In the genomic region with DNA sequence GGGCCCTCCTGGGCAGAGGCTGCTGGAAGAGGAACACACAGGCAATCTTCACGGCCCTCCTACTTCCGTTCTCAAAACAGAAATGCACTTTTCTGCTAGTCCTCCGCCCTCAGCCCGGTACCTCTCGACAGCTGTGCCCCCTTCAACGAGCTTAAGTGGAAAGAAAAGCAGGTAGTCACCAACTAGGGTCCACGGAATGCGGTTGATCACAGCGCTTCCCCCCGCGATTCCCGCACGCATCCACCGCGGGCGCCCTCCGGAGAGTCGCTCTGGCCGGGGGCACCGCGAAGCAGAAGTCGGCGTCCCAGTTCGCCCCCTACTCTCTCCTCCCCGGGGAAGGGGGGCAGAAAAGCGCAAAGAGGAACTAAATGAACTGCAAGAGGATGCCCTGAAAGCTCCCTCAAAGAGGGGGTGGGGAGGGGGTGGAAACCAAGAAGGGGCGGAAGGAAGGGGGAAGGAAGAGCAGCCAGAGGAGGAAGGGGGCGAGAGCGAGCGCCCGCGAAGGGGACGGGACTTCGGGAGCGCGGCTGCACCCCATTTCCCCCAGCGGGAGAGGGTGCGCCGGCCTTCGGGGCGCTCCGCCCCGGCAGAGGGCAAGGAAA, we compare ENCODE assay signal across 1 cellular context.
TF ChIP-seq lines count a peak whose summit lies in the region.

No MANE protein-coding gene starts in this region.

TF ChIP-seq in K562, 482 proteins besides CTCF, POLR2A, EP300 and RAD21 (continued from another document and continues in another):
- TF ChIP-seq, protein P1, sequence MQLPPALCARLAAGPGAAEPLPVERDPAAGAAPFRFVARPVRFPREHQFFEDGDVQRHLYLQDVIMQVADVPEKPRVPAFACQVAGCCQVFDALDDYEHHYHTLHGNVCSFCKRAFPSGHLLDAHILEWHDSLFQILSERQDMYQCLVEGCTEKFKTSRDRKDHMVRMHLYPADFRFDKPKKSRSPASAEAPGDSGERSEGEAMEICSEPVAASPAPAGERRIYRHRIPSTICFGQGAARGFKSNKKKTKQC (CRISPR knock-in tag; IDR thresholded peaks at IDR 0.05) = 0 out of 2 replicates have a peak, but pooled peaks have one; percentile 33
- TF ChIP-seq, protein P2, sequence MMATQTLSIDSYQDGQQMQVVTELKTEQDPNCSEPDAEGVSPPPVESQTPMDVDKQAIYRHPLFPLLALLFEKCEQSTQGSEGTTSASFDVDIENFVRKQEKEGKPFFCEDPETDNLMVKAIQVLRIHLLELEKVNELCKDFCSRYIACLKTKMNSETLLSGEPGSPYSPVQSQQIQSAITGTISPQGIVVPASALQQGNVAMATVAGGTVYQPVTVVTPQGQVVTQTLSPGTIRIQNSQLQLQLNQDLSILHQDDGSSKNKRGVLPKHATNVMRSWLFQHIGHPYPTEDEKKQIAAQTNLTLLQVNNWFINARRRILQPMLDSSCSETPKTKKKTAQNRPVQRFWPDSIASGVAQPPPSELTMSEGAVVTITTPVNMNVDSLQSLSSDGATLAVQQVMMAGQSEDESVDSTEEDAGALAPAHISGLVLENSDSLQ (IDR thresholded peaks at IDR 0.05) = no peak
- TF ChIP-seq ZNF146 (CRISPR knock-in tag; IDR thresholded peaks at IDR 0.05; ENCODE audit: unreplicated experiment) (no peak), GATAD2A (IDR thresholded peaks at IDR 0.05) (0 out of 2 replicates have a peak, but pooled peaks have one; percentile 32), ZNF507 (tag; conservative IDR thresholded peaks at IDR 0.05) (no peak), NCOA4 (IDR thresholded peaks at IDR 0.05; ENCODE audit: partially characterized antibody) (no peak), C11orf30 (IDR thresholded peaks at IDR 0.05; ENCODE audit: low read depth) (no peak), MTA2 (IDR thresholded peaks at IDR 0.05; ENCODE audit: low read depth) (no peak), YY1 (IDR thresholded peaks at IDR 0.05; ENCODE audit: borderline replicate concordance in 1 of 3, control insufficient read depth in 1 of 3, extremely low read depth in 1 of 3, insufficient read depth in 3 of 3, insufficient read length in 1 of 3, insufficient replicate concordance in 2 of 3, low read depth in 1 of 3, low read length in 2 of 3) (no peak), SAP30 (IDR thresholded peaks at IDR 0.05; ENCODE audit: borderline replicate concordance, insufficient read depth, low read depth, low read length, poor library complexity, severe bottlenecking) (peak; percentile 60), NBN (IDR thresholded peaks at IDR 0.05; ENCODE audit: low read depth) (no peak), ELF2 (CRISPR knock-in tag; IDR thresholded peaks at IDR 0.05) (no peak), NFXL1 (CRISPR knock-in tag; IDR thresholded peaks at IDR 0.05) (no peak), GTF2E2 (tag; IDR thresholded peaks at IDR 0.05) (peak; percentile 47; the same call in 1 of the 2 replicates), KLF10 (CRISPR knock-in tag; IDR thresholded peaks at IDR 0.05) (no peak), SRSF3 (IDR thresholded peaks at IDR 0.05; ENCODE audit: insufficient read depth, low read length) (no peak), SMAD3 (CRISPR knock-in tag; conservative IDR thresholded peaks at IDR 0.05) (no peak), ZNF3 (CRISPR knock-in tag; IDR thresholded peaks at IDR 0.05) (no peak), ZNF586 (CRISPR knock-in tag; conservative IDR thresholded peaks at IDR 0.05) (no peak)
- TF ChIP-seq, protein P3, sequence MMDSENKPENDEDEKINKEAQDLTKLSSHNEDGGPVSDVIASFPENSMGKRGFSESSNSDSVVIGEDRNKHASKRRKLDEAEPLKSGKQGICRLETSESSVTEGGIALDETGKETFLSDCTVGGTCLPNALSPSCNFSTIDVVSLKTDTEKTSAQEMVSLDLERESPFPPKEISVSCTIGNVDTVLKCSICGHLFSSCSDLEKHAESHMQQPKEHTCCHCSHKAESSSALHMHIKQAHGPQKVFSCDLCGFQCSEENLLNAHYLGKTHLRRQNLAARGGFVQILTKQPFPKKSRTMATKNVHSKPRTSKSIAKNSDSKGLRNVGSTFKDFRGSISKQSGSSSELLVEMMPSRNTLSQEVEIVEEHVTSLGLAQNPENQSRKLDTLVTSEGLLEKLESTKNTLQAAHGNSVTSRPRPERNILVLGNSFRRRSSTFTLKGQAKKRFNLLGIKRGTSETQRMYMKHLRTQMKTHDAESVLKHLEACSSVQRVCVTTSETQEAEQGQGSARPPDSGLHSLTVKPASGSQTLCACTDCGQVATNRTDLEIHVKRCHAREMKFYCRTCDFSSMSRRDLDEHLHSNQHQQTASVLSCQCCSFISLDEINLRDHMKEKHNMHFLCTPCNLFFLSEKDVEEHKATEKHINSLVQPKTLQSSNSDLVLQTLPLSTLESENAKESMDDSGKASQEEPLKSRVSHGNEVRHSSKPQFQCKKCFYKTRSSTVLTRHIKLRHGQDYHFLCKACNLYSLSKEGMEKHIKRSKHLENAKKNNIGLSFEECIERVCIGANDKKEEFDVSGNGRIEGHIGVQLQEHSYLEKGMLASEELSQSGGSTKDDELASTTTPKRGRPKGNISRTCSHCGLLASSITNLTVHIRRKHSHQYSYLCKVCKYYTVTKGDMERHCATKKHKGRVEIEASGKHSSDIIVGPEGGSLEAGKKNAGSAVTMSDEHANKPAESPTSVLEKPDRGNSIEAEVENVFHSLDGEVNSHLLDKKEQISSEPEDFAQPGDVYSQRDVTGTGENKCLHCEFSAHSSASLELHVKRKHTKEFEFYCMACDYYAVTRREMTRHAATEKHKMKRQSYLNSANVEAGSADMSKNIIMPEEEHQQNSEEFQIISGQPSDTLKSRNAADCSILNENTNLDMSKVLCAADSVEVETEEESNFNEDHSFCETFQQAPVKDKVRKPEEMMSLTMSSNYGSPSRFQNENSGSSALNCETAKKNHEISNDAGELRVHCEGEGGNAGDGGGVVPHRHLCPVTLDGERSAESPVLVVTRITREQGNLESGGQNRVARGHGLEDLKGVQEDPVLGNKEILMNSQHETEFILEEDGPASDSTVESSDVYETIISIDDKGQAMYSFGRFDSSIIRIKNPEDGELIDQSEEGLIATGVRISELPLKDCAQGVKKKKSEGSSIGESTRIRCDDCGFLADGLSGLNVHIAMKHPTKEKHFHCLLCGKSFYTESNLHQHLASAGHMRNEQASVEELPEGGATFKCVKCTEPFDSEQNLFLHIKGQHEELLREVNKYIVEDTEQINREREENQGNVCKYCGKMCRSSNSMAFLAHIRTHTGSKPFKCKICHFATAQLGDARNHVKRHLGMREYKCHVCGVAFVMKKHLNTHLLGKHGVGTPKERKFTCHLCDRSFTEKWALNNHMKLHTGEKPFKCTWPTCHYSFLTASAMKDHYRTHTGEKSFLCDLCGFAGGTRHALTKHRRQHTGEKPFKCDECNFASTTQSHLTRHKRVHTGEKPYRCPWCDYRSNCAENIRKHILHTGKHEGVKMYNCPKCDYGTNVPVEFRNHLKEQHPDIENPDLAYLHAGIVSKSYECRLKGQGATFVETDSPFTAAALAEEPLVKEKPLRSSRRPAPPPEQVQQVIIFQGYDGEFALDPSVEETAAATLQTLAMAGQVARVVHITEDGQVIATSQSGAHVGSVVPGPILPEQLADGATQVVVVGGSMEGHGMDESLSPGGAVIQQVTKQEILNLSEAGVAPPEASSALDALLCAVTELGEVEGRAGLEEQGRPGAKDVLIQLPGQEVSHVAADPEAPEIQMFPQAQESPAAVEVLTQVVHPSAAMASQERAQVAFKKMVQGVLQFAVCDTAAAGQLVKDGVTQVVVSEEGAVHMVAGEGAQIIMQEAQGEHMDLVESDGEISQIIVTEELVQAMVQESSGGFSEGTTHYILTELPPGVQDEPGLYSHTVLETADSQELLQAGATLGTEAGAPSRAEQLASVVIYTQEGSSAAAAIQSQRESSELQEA (IDR thresholded peaks at IDR 0.05; ENCODE audit: low read depth) = no peak
- TF ChIP-seq, protein P4, sequence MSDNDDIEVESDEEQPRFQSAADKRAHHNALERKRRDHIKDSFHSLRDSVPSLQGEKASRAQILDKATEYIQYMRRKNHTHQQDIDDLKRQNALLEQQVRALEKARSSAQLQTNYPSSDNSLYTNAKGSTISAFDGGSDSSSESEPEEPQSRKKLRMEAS (CRISPR knock-in tag; IDR thresholded peaks at IDR 0.05) = no peak
- TF ChIP-seq, protein P5, sequence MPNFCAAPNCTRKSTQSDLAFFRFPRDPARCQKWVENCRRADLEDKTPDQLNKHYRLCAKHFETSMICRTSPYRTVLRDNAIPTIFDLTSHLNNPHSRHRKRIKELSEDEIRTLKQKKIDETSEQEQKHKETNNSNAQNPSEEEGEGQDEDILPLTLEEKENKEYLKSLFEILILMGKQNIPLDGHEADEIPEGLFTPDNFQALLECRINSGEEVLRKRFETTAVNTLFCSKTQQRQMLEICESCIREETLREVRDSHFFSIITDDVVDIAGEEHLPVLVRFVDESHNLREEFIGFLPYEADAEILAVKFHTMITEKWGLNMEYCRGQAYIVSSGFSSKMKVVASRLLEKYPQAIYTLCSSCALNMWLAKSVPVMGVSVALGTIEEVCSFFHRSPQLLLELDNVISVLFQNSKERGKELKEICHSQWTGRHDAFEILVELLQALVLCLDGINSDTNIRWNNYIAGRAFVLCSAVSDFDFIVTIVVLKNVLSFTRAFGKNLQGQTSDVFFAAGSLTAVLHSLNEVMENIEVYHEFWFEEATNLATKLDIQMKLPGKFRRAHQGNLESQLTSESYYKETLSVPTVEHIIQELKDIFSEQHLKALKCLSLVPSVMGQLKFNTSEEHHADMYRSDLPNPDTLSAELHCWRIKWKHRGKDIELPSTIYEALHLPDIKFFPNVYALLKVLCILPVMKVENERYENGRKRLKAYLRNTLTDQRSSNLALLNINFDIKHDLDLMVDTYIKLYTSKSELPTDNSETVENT (CRISPR knock-in tag; IDR thresholded peaks at IDR 0.05) = no peak
- TF ChIP-seq, protein P6, sequence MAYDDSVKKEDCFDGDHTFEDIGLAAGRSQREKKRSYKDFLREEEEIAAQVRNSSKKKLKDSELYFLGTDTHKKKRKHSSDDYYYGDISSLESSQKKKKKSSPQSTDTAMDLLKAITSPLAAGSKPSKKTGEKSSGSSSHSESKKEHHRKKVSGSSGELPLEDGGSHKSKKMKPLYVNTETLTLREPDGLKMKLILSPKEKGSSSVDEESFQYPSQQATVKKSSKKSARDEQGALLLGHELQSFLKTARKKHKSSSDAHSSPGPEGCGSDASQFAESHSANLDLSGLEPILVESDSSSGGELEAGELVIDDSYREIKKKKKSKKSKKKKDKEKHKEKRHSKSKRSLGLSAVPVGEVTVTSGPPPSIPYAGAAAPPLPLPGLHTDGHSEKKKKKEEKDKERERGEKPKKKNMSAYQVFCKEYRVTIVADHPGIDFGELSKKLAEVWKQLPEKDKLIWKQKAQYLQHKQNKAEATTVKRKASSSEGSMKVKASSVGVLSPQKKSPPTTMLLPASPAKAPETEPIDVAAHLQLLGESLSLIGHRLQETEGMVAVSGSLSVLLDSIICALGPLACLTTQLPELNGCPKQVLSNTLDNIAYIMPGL (CRISPR knock-in tag; IDR thresholded peaks at IDR 0.05) = no peak
- TF ChIP-seq, protein P7, sequence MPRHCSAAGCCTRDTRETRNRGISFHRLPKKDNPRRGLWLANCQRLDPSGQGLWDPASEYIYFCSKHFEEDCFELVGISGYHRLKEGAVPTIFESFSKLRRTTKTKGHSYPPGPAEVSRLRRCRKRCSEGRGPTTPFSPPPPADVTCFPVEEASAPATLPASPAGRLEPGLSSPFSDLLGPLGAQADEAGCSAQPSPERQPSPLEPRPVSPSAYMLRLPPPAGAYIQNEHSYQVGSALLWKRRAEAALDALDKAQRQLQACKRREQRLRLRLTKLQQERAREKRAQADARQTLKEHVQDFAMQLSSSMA (CRISPR knock-in tag; IDR thresholded peaks at IDR 0.05) = no peak
- TF ChIP-seq, protein P8, sequence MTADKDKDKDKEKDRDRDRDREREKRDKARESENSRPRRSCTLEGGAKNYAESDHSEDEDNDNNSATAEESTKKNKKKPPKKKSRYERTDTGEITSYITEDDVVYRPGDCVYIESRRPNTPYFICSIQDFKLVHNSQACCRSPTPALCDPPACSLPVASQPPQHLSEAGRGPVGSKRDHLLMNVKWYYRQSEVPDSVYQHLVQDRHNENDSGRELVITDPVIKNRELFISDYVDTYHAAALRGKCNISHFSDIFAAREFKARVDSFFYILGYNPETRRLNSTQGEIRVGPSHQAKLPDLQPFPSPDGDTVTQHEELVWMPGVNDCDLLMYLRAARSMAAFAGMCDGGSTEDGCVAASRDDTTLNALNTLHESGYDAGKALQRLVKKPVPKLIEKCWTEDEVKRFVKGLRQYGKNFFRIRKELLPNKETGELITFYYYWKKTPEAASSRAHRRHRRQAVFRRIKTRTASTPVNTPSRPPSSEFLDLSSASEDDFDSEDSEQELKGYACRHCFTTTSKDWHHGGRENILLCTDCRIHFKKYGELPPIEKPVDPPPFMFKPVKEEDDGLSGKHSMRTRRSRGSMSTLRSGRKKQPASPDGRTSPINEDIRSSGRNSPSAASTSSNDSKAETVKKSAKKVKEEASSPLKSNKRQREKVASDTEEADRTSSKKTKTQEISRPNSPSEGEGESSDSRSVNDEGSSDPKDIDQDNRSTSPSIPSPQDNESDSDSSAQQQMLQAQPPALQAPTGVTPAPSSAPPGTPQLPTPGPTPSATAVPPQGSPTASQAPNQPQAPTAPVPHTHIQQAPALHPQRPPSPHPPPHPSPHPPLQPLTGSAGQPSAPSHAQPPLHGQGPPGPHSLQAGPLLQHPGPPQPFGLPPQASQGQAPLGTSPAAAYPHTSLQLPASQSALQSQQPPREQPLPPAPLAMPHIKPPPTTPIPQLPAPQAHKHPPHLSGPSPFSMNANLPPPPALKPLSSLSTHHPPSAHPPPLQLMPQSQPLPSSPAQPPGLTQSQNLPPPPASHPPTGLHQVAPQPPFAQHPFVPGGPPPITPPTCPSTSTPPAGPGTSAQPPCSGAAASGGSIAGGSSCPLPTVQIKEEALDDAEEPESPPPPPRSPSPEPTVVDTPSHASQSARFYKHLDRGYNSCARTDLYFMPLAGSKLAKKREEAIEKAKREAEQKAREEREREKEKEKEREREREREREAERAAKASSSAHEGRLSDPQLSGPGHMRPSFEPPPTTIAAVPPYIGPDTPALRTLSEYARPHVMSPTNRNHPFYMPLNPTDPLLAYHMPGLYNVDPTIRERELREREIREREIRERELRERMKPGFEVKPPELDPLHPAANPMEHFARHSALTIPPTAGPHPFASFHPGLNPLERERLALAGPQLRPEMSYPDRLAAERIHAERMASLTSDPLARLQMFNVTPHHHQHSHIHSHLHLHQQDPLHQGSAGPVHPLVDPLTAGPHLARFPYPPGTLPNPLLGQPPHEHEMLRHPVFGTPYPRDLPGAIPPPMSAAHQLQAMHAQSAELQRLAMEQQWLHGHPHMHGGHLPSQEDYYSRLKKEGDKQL (CRISPR knock-in tag; IDR thresholded peaks at IDR 0.05; ENCODE audit: borderline replicate concordance) = no peak
- TF ChIP-seq, protein P9, sequence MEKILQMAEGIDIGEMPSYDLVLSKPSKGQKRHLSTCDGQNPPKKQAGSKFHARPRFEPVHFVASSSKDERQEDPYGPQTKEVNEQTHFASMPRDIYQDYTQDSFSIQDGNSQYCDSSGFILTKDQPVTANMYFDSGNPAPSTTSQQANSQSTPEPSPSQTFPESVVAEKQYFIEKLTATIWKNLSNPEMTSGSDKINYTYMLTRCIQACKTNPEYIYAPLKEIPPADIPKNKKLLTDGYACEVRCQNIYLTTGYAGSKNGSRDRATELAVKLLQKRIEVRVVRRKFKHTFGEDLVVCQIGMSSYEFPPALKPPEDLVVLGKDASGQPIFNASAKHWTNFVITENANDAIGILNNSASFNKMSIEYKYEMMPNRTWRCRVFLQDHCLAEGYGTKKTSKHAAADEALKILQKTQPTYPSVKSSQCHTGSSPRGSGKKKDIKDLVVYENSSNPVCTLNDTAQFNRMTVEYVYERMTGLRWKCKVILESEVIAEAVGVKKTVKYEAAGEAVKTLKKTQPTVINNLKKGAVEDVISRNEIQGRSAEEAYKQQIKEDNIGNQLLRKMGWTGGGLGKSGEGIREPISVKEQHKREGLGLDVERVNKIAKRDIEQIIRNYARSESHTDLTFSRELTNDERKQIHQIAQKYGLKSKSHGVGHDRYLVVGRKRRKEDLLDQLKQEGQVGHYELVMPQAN (IDR thresholded peaks at IDR 0.05; ENCODE audit: borderline replicate concordance) = no peak
